ENCODE assay signal across 30 cellular contexts in genomic region chr5:93010626-93011025, GRCh38.
"Had no signal": no experiment of that assay in that cellular context is flagged by ENCODE, and none has a peak within 500 bp of the region (broad histone marks: within the 10 kb centered on the region; RNA-seq: fewer than 3 reads in every experiment).

No MANE protein-coding gene starts in this region.

- H3K36me3 Mint-ChIP-seq: activated naive CD8-positive, alpha-beta T cell treated with anti-CD3 and anti-CD28 coated beads for 36 hours had no signal

- H3K9me3 ChIP-seq: ascending aorta had no signal

- H3K9me3 Mint-ChIP-seq: activated CD4-positive, alpha-beta T cell treated with anti-CD3 and anti-CD28 coated beads, Interleukin-2, amount 10 ng/mL, durations not matched to agents 24 days and 14 days; activated CD8-positive, alpha-beta T cell treated with anti-CD3 and anti-CD28 coated beads for 36 hours; activated naive CD8-positive, alpha-beta T cell treated with anti-CD3 and anti-CD28 coated beads for 36 hours; activated T-cell treated with anti-CD3 and anti-CD28 coated beads, Interleukin-2, amount 50 U/mL, for 72 hours; central memory CD8-positive, alpha-beta T cell had no signal

- H3K36me3 ChIP-seq: ascending aorta, cardiac muscle cell had no signal

- H2AFZ ChIP-seq: PC-9 had no signal

- ATAC-seq: activated CD8-positive, alpha-beta T cell treated with anti-CD3 and anti-CD28 coated beads for 36 hours; activated T-cell treated with anti-CD3 and anti-CD28 coated beads, Interleukin-2, amount 50 U/mL, for 72 hours; activated T-helper 17 cell treated with anti-CD3 and anti-CD28 coated beads, Interleukin-2, amount 50 U/mL, for 72 hours had no signal

- H3K9ac ChIP-seq: KMS-11 had no signal

- H3K27ac ChIP-seq: ascending aorta, cardiac muscle cell, KMS-11, PC-9 had no signal

- H3K4me3 ChIP-seq: ascending aorta, cardiac muscle cell, PC-9 had no signal

- H3K4me2 ChIP-seq: KMS-11, PC-9 had no signal

- H3K27me3 Mint-ChIP-seq: activated CD4-positive, alpha-beta T cell treated with anti-CD3 and anti-CD28 coated beads, Interleukin-2, amount 10 ng/mL, durations not matched to agents 24 days and 14 days; activated CD8-positive, alpha-beta T cell treated with anti-CD3 and anti-CD28 coated beads for 36 hours; activated naive CD8-positive, alpha-beta T cell treated with anti-CD3 and anti-CD28 coated beads for 36 hours; activated T-helper 17 cell treated with anti-CD3 and anti-CD28 coated beads, Interleukin-2, amount 50 U/mL, for 72 hours; central memory CD8-positive, alpha-beta T cell had no signal

- H3K27ac Mint-ChIP-seq: activated CD4-positive, alpha-beta T cell treated with anti-CD3 and anti-CD28 coated beads, Interleukin-2, amount 10 ng/mL, durations not matched to agents 24 days and 14 days; activated CD8-positive, alpha-beta T cell treated with anti-CD3 and anti-CD28 coated beads for 36 hours; activated naive CD8-positive, alpha-beta T cell treated with anti-CD3 and anti-CD28 coated beads for 36 hours; activated T-cell treated with anti-CD3 and anti-CD28 coated beads, Interleukin-2, amount 50 U/mL, for 72 hours; activated T-helper 17 cell treated with anti-CD3 and anti-CD28 coated beads, Interleukin-2, amount 50 U/mL, for 72 hours had no signal

- H3K4me3 Mint-ChIP-seq: activated CD4-positive, alpha-beta T cell treated with anti-CD3 and anti-CD28 coated beads, Interleukin-2, amount 10 ng/mL, durations not matched to agents 24 days and 14 days; activated CD8-positive, alpha-beta T cell treated with anti-CD3 and anti-CD28 coated beads for 36 hours; activated naive CD8-positive, alpha-beta T cell treated with anti-CD3 and anti-CD28 coated beads for 36 hours; activated T-cell treated with anti-CD3 and anti-CD28 coated beads, Interleukin-2, amount 50 U/mL, for 72 hours; activated T-helper 17 cell treated with anti-CD3 and anti-CD28 coated beads, Interleukin-2, amount 50 U/mL, for 72 hours; central memory CD8-positive, alpha-beta T cell had no signal

- DNase-seq: activated CD4-positive, alpha-beta T cell treated with anti-CD3 and anti-CD28 coated beads, Interleukin-2, amount 10 ng/mL, durations not matched to agents 24 days and 14 days; activated CD4-positive, alpha-beta T cell treated with anti-CD3 and anti-CD28 coated beads, Interleukin-2, amount 50 U/mL, for 4 hours; activated CD8-positive, alpha-beta T cell treated with anti-CD3 and anti-CD28 coated beads for 36 hours; activated effector memory CD4-positive, alpha-beta T cell treated with anti-CD3 and anti-CD28 coated beads, Interleukin-2, amount 50 U/mL, for 16 hours; activated naive CD4-positive, alpha-beta T cell; activated naive CD4-positive, alpha-beta T cell treated with anti-CD3 and anti-CD28 coated beads, Interleukin-2, amount 50 U/mL, for 16 hours; activated naive CD8-positive, alpha-beta T cell treated with anti-CD3 and anti-CD28 coated beads for 36 hours; activated T-cell treated with anti-CD3 and anti-CD28 coated beads, Interleukin-2, amount 50 U/mL, for 1 hour; activated T-cell treated with anti-CD3 and anti-CD28 coated beads, Interleukin-2, amount 50 U/mL, for 72 hours; amniotic stem cell; MM.1S; MV-4-11; NCI-H1092; NCI-H146; NCI-H187; NCI-H2029 treated with DMSO at 0.1 percent for 48 hours; NCI-H2107; NCI-H2171; NCI-H510A; NCI-H526; NCI-H774; NK-92 treated with Interleukin-12 subunit alpha and Interleukin-12 subunit beta, amount 100 ng/mL, for 24 hours; PC-9; Right ventricle myocardium superior; T1000 had no signal

- H3K4me1 ChIP-seq: ascending aorta had no signal

- H3K4me1 Mint-ChIP-seq: activated CD4-positive, alpha-beta T cell treated with anti-CD3 and anti-CD28 coated beads, Interleukin-2, amount 10 ng/mL, durations not matched to agents 24 days and 14 days; activated naive CD8-positive, alpha-beta T cell treated with anti-CD3 and anti-CD28 coated beads for 36 hours; activated T-helper 17 cell treated with anti-CD3 and anti-CD28 coated beads, Interleukin-2, amount 50 U/mL, for 72 hours; central memory CD8-positive, alpha-beta T cell had no signal

- H3K27me3 ChIP-seq: ascending aorta had no signal
